Comparison of ENCODE assay signal across 27 cellular contexts in genomic region chr7:116285252-116285651, GRCh38.
"Had no signal": no experiment of that assay in that cellular context is flagged by ENCODE, and none has a peak within 500 bp of the region (broad histone marks: within the 10 kb centered on the region; RNA-seq: fewer than 3 reads in every experiment).

No MANE protein-coding gene starts in this region.

- H3K36me3 ChIP-seq: esophagus muscularis mucosa, heart right ventricle, left lung, prostate gland, right atrium auricular region, thoracic aorta, transverse colon, upper lobe of right lung, uterus had no signal

- H3K27me3 ChIP-seq: esophagus muscularis mucosa, heart right ventricle, left lung, right atrium auricular region, transverse colon, upper lobe of right lung, uterus had no signal

- H3K4me3 Mint-ChIP-seq: naive thymus-derived CD8-positive, alpha-beta T cell; nephron progenitor cell had no signal

- H3K9me3 ChIP-seq: esophagus muscularis mucosa, heart right ventricle, left lung, prostate gland, right atrium auricular region, thoracic aorta, transverse colon, upper lobe of right lung, uterus had no signal

- H3K36me3 Mint-ChIP-seq: naive thymus-derived CD8-positive, alpha-beta T cell had no signal

- H3K9me3 Mint-ChIP-seq: naive thymus-derived CD8-positive, alpha-beta T cell; nephron progenitor cell had no signal

- FAIRE-seq: islet of Langerhans had no signal

- H3K27ac ChIP-seq: coronary artery, esophagus muscularis mucosa, heart right ventricle, prostate gland, right atrium auricular region, thoracic aorta, transverse colon, upper lobe of right lung, uterus had no signal

- H3K4me3 ChIP-seq: coronary artery, esophagus muscularis mucosa, heart right ventricle, left lung, prostate gland, right atrium auricular region, smooth muscle cell, thoracic aorta, transverse colon, upper lobe of right lung, uterus had no signal

- ATAC-seq: heart right ventricle; left cardiac atrium; naive thymus-derived CD8-positive, alpha-beta T cell; sciatic nerve; upper lobe of right lung had no signal

- DNase-seq: dermis blood vessel endothelial cell; foreskin melanocyte; glutamatergic neuron; heart right ventricle; hippocampal formation; left cardiac atrium; left lung; mesendoderm; naive thymus-derived CD8-positive, alpha-beta T cell; nephron progenitor cell; nucleus accumbens; stimulated activated CD4-positive, alpha-beta T cell treated with anti-CD3 and anti-CD28 coated beads, Interleukin-12 subunit alpha, Interleukin-12 subunit beta, amount 100 ng/mL, for 4 hours; stimulated activated CD4-positive, alpha-beta T cell treated with anti-CD3 and anti-CD28 coated beads, Interleukin-1b, Interleukin-23, amount 100 ng/mL, for 48 hours; stimulated activated CD4-positive, alpha-beta T cell treated with anti-CD3 and anti-CD28 coated beads, Interleukin-4, amount 100 ng/mL, for 1 hour; stimulated activated CD8-positive, alpha-beta memory T cell treated with anti-CD3 and anti-CD28 coated beads, Interleukin-4, amount 100 ng/mL, for 48 hours; stimulated activated naive CD4-positive, alpha-beta T cell treated with Interleukin-2 at 50 U/mL for 16 hours; transverse colon; upper lobe of right lung; uterus had no signal

- H3K27ac Mint-ChIP-seq: naive thymus-derived CD8-positive, alpha-beta T cell; nephron progenitor cell had no signal

- H3K4me1 Mint-ChIP-seq: naive thymus-derived CD8-positive, alpha-beta T cell; nephron progenitor cell had no signal

- H3K4me1 ChIP-seq: left lung, prostate gland, right atrium auricular region, upper lobe of right lung, uterus had no signal
